Comparison of ENCODE assay signal across 16 cellular contexts in the genomic region with DNA sequence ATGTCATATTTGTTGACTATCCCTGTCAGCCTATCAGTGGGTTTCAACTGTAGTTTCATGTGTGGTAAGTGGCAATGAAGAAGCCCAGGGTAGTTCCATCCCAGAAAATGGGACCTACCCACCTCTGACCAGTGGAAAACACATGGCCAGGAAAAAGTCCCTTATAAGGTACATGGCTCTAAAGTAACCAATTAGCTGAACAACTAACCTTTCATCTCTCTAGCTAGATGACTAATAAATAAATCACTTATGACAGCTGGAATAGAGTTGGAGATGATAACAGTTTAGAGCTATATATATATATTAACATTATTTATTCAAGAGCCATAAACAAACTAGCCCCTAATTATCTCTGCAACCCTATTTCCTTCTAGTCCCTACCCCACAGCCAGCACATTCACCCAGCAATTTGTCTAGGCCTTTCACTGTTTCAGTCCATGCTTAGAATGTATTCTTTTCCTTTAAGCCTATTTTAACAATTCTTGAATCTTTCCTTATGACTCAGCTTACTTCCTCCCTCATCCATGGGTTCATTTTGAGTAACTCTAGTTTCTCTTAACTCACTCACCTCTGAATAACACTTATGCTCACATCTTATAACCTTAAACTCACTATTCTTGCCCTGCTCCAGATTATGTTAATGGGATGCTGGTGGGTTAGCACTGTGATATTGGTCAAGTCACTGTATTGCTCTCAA.
DNase-seq lines count a peak whose midpoint lies in the region; ATAC-seq, FAIRE-seq and TF ChIP-seq lines count a peak whose summit lies in the region.
"Had no signal": no experiment of that assay in that cellular context is flagged by ENCODE, and none has a peak within 500 bp of the region (broad histone marks: within the 10 kb centered on the region; RNA-seq: fewer than 3 reads in every experiment).

No MANE protein-coding gene starts in this region.

- H4K20me1 ChIP-seq in OCI-LY3 (ENCODE audit: insufficient read depth, low read length) (no peaks in the 10 kb centered on the region), endothelial cell of umbilical vein (replicated peaks; ENCODE audit: control insufficient read depth, extremely low read depth, insufficient read depth, low read length) (no peaks in the 10 kb centered on the region), Karpas-422 (ENCODE audit: insufficient read depth, low read depth, low read length) (no peaks in the 10 kb centered on the region)

- H3K9me1 ChIP-seq in endothelial cell of umbilical vein (replicated peaks; ENCODE audit: control insufficient read depth, extremely low read depth, insufficient read depth, low read length), result no peaks in the 10 kb centered on the region

- H2AFZ ChIP-seq in OCI-LY3 (ENCODE audit: low read depth, low read length) (no peak overlapping the region), endothelial cell of umbilical vein (ENCODE audit: low read depth, low read length) (no peak overlapping the region), Karpas-422 (ENCODE audit: low read length) (no peak overlapping the region)

- TF ChIP-seq CTCF in OCI-LY3 (IDR thresholded peaks at IDR 0.05; ENCODE audit: low read depth, low read length) (no peak), endothelial cell of umbilical vein (IDR thresholded peaks at IDR 0.05; ENCODE audit: extremely low read depth in 1 of 2, insufficient read depth in 1 of 2, low read depth in 1 of 2, low read length in 2 of 2) (no peak)

- H3K36me3 Mint-ChIP-seq in activated naive CD4-positive, alpha-beta T cell treated with anti-CD3 and anti-CD28 coated beads, Interleukin-2, amount 50 U/mL, for 72 hours, result peaks cover 0 to 6% of the 10 kb centered on the region in 2 donors
- H3K36me3 Mint-ChIP-seq: brain had no signal

- CTCF ChIA-PET in endothelial cell of umbilical vein (lab: Charles Lee), result interaction anchor here (0.9 kb wide), 1 partner anchor 18 kb away, joined by 3 read pairs; no protein-coding TSS in a partner anchor

- peak overlapping the region in 1 of 2 donors; percentile 25 for H3K27ac Mint-ChIP-seq in activated naive CD4-positive, alpha-beta T cell treated with anti-CD3 and anti-CD28 coated beads, Interleukin-2, amount 50 U/mL, for 72 hours
- H3K27ac Mint-ChIP-seq: activated CD4-positive, alpha-beta T cell treated with anti-CD3 and anti-CD28 coated beads, Interleukin-2, amount 10 ng/mL, durations not matched to agents 24 days and 14 days; brain; nephron progenitor cell; T-helper 2 cell treated with Interferon-gamma antibody and Interleukin-4, amounts not matched to agents 5 μg/mL and 100 μg/mL, for 36 hours had no signal

- H3K4me1 ChIP-seq in OCI-LY3 (ENCODE audit: low read length) (peaks cover 17% of the 10 kb centered on the region), endothelial cell of umbilical vein (ENCODE audit: control insufficient read depth, extremely low read depth, insufficient read depth, low read length) (peaks cover 30% of the 10 kb centered on the region), Karpas-422 (ENCODE audit: low read length) (no peaks in the 10 kb centered on the region)
- H3K4me1 ChIP-seq: transverse colon had no signal

- no peaks in the 10 kb centered on the region for H3K27me3 ChIP-seq in OCI-LY3 (ENCODE audit: low read depth, low read length)
- H3K27me3 ChIP-seq in endothelial cell of umbilical vein (ENCODE audit: control insufficient read depth in 2 of 2, insufficient read depth in 2 of 2, low read length in 2 of 2), result no peaks in the 10 kb centered on the region
- no peaks in the 10 kb centered on the region for H3K27me3 ChIP-seq in Karpas-422 (ENCODE audit: low read length)
- H3K27me3 ChIP-seq: transverse colon had no signal

- H3K36me3 ChIP-seq in OCI-LY3 (replicated peaks; ENCODE audit: low read depth, low read length) (no peaks in the 10 kb centered on the region), endothelial cell of umbilical vein (ENCODE audit: control insufficient read depth in 2 of 2, extremely low read depth in 1 of 2, insufficient read depth in 2 of 2, low read length in 2 of 2) (no peaks in the 10 kb centered on the region), Karpas-422 (ENCODE audit: insufficient read depth, low read length) (no peaks in the 10 kb centered on the region)
- H3K36me3 ChIP-seq: transverse colon had no signal

- no peak overlapping the region for H3K9ac ChIP-seq in OCI-LY3 (ENCODE audit: low read length)
- no peak overlapping the region for H3K9ac ChIP-seq in endothelial cell of umbilical vein (replicated peaks; ENCODE audit: extremely low read depth, insufficient read depth, low read length)
- no peak overlapping the region for H3K9ac ChIP-seq in Karpas-422 (ENCODE audit: low read length)

- POLR2A ChIA-PET in endothelial cell of umbilical vein (lab: Charles Lee), result no interaction called here

- no peak overlapping the region; the same call in 1 of the 2 replicates for H3K27ac ChIP-seq in OCI-LY3 (ENCODE audit: low read length)
- H3K27ac ChIP-seq in endothelial cell of umbilical vein (ENCODE audit: insufficient read depth, low read depth, low read length), result peak overlapping the region; percentile 7
- H3K27ac ChIP-seq in Karpas-422 (ENCODE audit: low read length), result no peak overlapping the region
- H3K27ac ChIP-seq: transverse colon had no signal

- H3K9me3 Mint-ChIP-seq in activated naive CD4-positive, alpha-beta T cell treated with anti-CD3 and anti-CD28 coated beads, Interleukin-2, amount 50 U/mL, for 72 hours, result no peaks in the 10 kb centered on the region
- H3K9me3 Mint-ChIP-seq: activated CD4-positive, alpha-beta T cell treated with anti-CD3 and anti-CD28 coated beads, Interleukin-2, amount 10 ng/mL, durations not matched to agents 24 days and 14 days; nephron progenitor cell; T-helper 2 cell treated with Interferon-gamma antibody and Interleukin-4, amounts not matched to agents 5 μg/mL and 100 μg/mL, for 36 hours had no signal

- H3K4me3 ChIP-seq in OCI-LY3 (ENCODE audit: low read length) (no peak overlapping the region), endothelial cell of umbilical vein (replicated peaks in 1 of 3; ENCODE audit: insufficient read depth in 1 of 3, low read depth in 1 of 3, low read length in 3 of 3) (no peak overlapping the region), Karpas-422 (ENCODE audit: low read length) (no peak overlapping the region)
- H3K4me3 ChIP-seq: lung, transverse colon had no signal

- H3K79me2 ChIP-seq in OCI-LY3 (ENCODE audit: low read length) (no peaks in the 10 kb centered on the region), endothelial cell of umbilical vein (ENCODE audit: control insufficient read depth, insufficient read depth, low read length) (no peaks in the 10 kb centered on the region), Karpas-422 (ENCODE audit: low read length) (no peaks in the 10 kb centered on the region)

- H3K4me2 ChIP-seq in OCI-LY3 (ENCODE audit: low read length), result peak overlapping the region; percentile 45
- H3K4me2 ChIP-seq in endothelial cell of umbilical vein (ENCODE audit: insufficient read depth, low read length), result peak overlapping the region; percentile 1
- H3K4me2 ChIP-seq in Karpas-422 (ENCODE audit: low read depth, low read length, poor library complexity, severe bottlenecking), result no peak overlapping the region

- ATAC-seq in activated naive CD4-positive, alpha-beta T cell treated with anti-CD3 and anti-CD28 coated beads, Interleukin-2, amount 50 U/mL, for 72 hours, result peak; percentile 90 to 93
- ATAC-seq in stimulated activated naive CD8-positive, alpha-beta T cell treated with anti-CD3 and anti-CD28 coated beads, Interleukin-15, Interleukin-2, amounts not matched to agents 100 U/mL and 50 U/mL, for 24 hours, result peak; percentile 82
- ATAC-seq in HG02642 (IDR thresholded peaks at IDR 0.05; ENCODE audit: poor library complexity, unreplicated experiment), result no peak

- no peak for TF ChIP-seq POLR2A in endothelial cell of umbilical vein (IDR thresholded peaks at IDR 0.05; ENCODE audit: low read depth, low read length)

- dilution Hi-C loops in endothelial cell of umbilical vein (cut with MboI; ENCODE audit: extremely low pct_ligation_motif_present, low sequenced_read_pairs), result loop anchor here (25.0 kb wide), 1 partner anchor 220 kb away; no protein-coding TSS in a partner anchor

- FAIRE-seq in endothelial cell of umbilical vein (lab: Jason Lieb, UNC), result peak; percentile 88

- no peak for DNase-seq in activated naive CD4-positive, alpha-beta T cell treated with anti-CD3 and anti-CD28 coated beads, Interleukin-2, amount 50 U/mL, for 72 hours (ENCODE audit: low spot score in 2 of 2)
- DNase-seq in activated naive CD4-positive, alpha-beta T cell treated with anti-CD3 and anti-CD28 coated beads, Interleukin-2, amount 50 U/mL, for 16 hours, result no peak
- DNase-seq in endothelial cell of umbilical vein (ENCODE audit: low read depth, low spot score), result peak; percentile 66
- DNase-seq in stimulated activated naive CD8-positive, alpha-beta T cell treated with anti-CD3 and anti-CD28 coated beads, Interleukin-15, Interleukin-2, amounts not matched to agents 100 U/mL and 50 U/mL, for 24 hours, result peak; percentile 11
- DNase-seq in Karpas-422, result no peak
- DNase-seq in NCI-H2029 treated with DMSO at 0.1 percent for 48 hours (lab: John Stamatoyannopoulos, UW), result no peak
- DNase-seq: activated CD4-positive, alpha-beta T cell treated with anti-CD3 and anti-CD28 coated beads, Interleukin-2, amount 10 ng/mL, durations not matched to agents 24 days and 14 days; activated effector memory CD4-positive, alpha-beta T cell treated with Interleukin-2 at 50 U/mL for 16 hours; nephron progenitor cell; SIG-M5; transverse colon had no signal

- intact Hi-C loops in endothelial cell of umbilical vein (cut with micrococcal nuclease), result loop anchor here (1.0 kb wide), 1 partner anchor 10 kb away; no protein-coding TSS in a partner anchor

- BruUV-seq in endothelial cell of umbilical vein (replicated peaks; lab: Mats Ljungman, UMichigan), result TSS peak; percentile 60

- H3K9me3 ChIP-seq in OCI-LY3 (ENCODE audit: insufficient read depth, low read length), result no peaks in the 10 kb centered on the region
- H3K9me3 ChIP-seq in endothelial cell of umbilical vein (replicated peaks; ENCODE audit: control insufficient read depth, insufficient read depth, low read length), result no peaks in the 10 kb centered on the region
- no peaks in the 10 kb centered on the region for H3K9me3 ChIP-seq in Karpas-422 (ENCODE audit: low read length)
- H3K9me3 ChIP-seq: transverse colon had no signal

- no peaks in the 10 kb centered on the region for H3K9me2 ChIP-seq in Karpas-422 (replicated peaks; ENCODE audit: insufficient read depth, low read length)

TF ChIP-seq in endothelial cell of umbilical vein, 7 proteins besides CTCF, POLR2A, EP300 and RAD21 (continues in another document):
- TF ChIP-seq POLR2AphosphoS5 (IDR thresholded peaks at IDR 0.05; ENCODE audit: insufficient read depth, low read depth, low read length) (peak; percentile 36), JUN (IDR thresholded peaks at IDR 0.05; ENCODE audit: borderline replicate concordance, insufficient read depth, insufficient read length, low read depth) (peak; percentile 45), MYC (IDR thresholded peaks at IDR 0.05; ENCODE audit: low read depth, low read length) (no peak), FOS (IDR thresholded peaks at IDR 0.05; ENCODE audit: borderline replicate concordance, insufficient read depth, low read length) (peak; percentile 82)
- TF ChIP-seq, protein P1, sequence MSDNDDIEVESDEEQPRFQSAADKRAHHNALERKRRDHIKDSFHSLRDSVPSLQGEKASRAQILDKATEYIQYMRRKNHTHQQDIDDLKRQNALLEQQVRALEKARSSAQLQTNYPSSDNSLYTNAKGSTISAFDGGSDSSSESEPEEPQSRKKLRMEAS (IDR thresholded peaks at IDR 0.05; ENCODE audit: insufficient read depth, insufficient read length), result no peak

Comparison
In these comparisons a context has a peak if more than half of its experiments do, and no peak if none do; other contexts are left out.
1. DNase-seq: peak in endothelial cell of umbilical vein (single experiment) and stimulated activated naive CD8-positive, alpha-beta T cell treated with anti-CD3 and anti-CD28 coated beads, Interleukin-15, Interleukin-2, amounts not matched to agents 100 U/mL and 50 U/mL, for 24 hours (single experiment); none in activated naive CD4-positive, alpha-beta T cell treated with anti-CD3 and anti-CD28 coated beads, Interleukin-2, amount 50 U/mL, for 72 hours (0 of 2), activated naive CD4-positive, alpha-beta T cell treated with anti-CD3 and anti-CD28 coated beads, Interleukin-2, amount 50 U/mL, for 16 hours (single experiment), Karpas-422 (single experiment) and NCI-H2029 treated with DMSO at 0.1 percent for 48 hours (single experiment).